In genomic region chr7:108384721-108385483, GRCh38 we compare ENCODE assay signal across 9 cellular contexts.
A peak's percentile ranks its signal among the peaks of the same experiment; 100 is the strongest.
DNase-seq lines count a peak whose midpoint lies in the region; ATAC-seq and TF ChIP-seq lines count a peak whose summit lies in the region.
"Had no signal": no experiment of that assay in that cellular context is flagged by ENCODE, and none has a peak within 500 bp of the region (broad histone marks: within the 10 kb centered on the region; RNA-seq: fewer than 3 reads in every experiment).

No MANE protein-coding gene starts in this region.

- TF ChIP-seq CTCF in GM10266 (IDR thresholded peaks at IDR 0.05; ENCODE audit: control insufficient read depth, insufficient read depth, low read depth, missing control alignments), result peak; percentile 23

- POLR2A ChIA-PET in HEK293T (lab: Yijun Ruan, JAX), result no interaction called here

- peak; percentile 69 for ATAC-seq in GM21576 (IDR thresholded peaks at IDR 0.05; ENCODE audit: unreplicated experiment)

- TF ChIP-seq RAD21 in Ishikawa (IDR thresholded peaks at IDR 0.05; ENCODE audit: low read depth), result peak; percentile 36; the same call in 1 of the 2 replicates

- peak; percentile 13 for DNase-seq in GM10266 (ENCODE audit: extremely low spot score)
- DNase-seq in glomerular visceral epithelial cell (ENCODE audit: extremely low spot score), result peak; percentile 1
- DNase-seq in HEK293T (ENCODE audit: extremely low spot score), result no peak
- DNase-seq in OCI-M2 (lab: John Stamatoyannopoulos, UW; ENCODE audit: unreplicated experiment), result no peak
- DNase-seq in stimulated activated CD4-positive, alpha-beta T cell treated with anti-CD3 and anti-CD28 coated beads, Interleukin-15, amount 100 ng/mL, for 24 hours, result no peak
- no peak for DNase-seq in NK-92 (lab: John Stamatoyannopoulos, UW; ENCODE audit: unreplicated experiment)
- DNase-seq: activated CD4-positive, alpha-beta T cell treated with anti-CD3 and anti-CD28 coated beads, Interleukin-2, amount 50 U/mL, for 48 hours had no signal

- no peak for TF ChIP-seq EP300 in Ishikawa (IDR thresholded peaks at IDR 0.05; ENCODE audit: borderline replicate concordance)

- CTCF ChIA-PET in HEK293T (lab: Yijun Ruan, JAX), result interaction anchor here (1.3 kb wide), 1 partner anchor 10 kb away, joined by 4 read pairs; no protein-coding TSS in a partner anchor

TF ChIP-seq in Ishikawa, 13 proteins besides CTCF, POLR2A, EP300 and RAD21:
- TF ChIP-seq MAX (IDR thresholded peaks at IDR 0.05) (no peak), TAF1 (IDR thresholded peaks at IDR 0.05; ENCODE audit: low read depth) (no peak), EGR1 (IDR thresholded peaks at IDR 0.05) (no peak), YY1 (IDR thresholded peaks at IDR 0.05; ENCODE audit: low read depth) (no peak), FOXM1 (IDR thresholded peaks at IDR 0.05; ENCODE audit: borderline replicate concordance, low read depth) (no peak), TCF12 (IDR thresholded peaks at IDR 0.05; ENCODE audit: low read depth) (no peak), CREB1 (IDR thresholded peaks at IDR 0.05; ENCODE audit: low read depth) (no peak), TEAD4 (IDR thresholded peaks at IDR 0.05) (no peak), ZBTB7A (IDR thresholded peaks at IDR 0.05; ENCODE audit: low read depth) (no peak), NFIC (IDR thresholded peaks at IDR 0.05) (no peak), USF1 (IDR thresholded peaks at IDR 0.05) (no peak)
- TF ChIP-seq, protein P1, sequence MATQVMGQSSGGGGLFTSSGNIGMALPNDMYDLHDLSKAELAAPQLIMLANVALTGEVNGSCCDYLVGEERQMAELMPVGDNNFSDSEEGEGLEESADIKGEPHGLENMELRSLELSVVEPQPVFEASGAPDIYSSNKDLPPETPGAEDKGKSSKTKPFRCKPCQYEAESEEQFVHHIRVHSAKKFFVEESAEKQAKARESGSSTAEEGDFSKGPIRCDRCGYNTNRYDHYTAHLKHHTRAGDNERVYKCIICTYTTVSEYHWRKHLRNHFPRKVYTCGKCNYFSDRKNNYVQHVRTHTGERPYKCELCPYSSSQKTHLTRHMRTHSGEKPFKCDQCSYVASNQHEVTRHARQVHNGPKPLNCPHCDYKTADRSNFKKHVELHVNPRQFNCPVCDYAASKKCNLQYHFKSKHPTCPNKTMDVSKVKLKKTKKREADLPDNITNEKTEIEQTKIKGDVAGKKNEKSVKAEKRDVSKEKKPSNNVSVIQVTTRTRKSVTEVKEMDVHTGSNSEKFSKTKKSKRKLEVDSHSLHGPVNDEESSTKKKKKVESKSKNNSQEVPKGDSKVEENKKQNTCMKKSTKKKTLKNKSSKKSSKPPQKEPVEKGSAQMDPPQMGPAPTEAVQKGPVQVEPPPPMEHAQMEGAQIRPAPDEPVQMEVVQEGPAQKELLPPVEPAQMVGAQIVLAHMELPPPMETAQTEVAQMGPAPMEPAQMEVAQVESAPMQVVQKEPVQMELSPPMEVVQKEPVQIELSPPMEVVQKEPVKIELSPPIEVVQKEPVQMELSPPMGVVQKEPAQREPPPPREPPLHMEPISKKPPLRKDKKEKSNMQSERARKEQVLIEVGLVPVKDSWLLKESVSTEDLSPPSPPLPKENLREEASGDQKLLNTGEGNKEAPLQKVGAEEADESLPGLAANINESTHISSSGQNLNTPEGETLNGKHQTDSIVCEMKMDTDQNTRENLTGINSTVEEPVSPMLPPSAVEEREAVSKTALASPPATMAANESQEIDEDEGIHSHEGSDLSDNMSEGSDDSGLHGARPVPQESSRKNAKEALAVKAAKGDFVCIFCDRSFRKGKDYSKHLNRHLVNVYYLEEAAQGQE (IDR thresholded peaks at IDR 0.05; ENCODE audit: low read depth), result no peak

TF ChIP-seq in HEK293T, 16 proteins besides CTCF, POLR2A, EP300 and RAD21:
- TF ChIP-seq FOXM1 (IDR thresholded peaks at IDR 0.05; ENCODE audit: borderline replicate concordance), result no peak
- TF ChIP-seq HDGF (IDR thresholded peaks at IDR 0.05; ENCODE audit: borderline replicate concordance), result no peak
TF ChIP-seq in HEK293T: peak in this region for 0.

Comparison
In these comparisons a context has a peak if more than half of its experiments do, and no peak if none do; other contexts are left out.
1. DNase-seq: peak in GM10266 (single experiment) and glomerular visceral epithelial cell (single experiment); none in HEK293T (single experiment), OCI-M2 (single experiment), stimulated activated CD4-positive, alpha-beta T cell treated with anti-CD3 and anti-CD28 coated beads, Interleukin-15, amount 100 ng/mL, for 24 hours (single experiment) and NK-92 (single experiment).